Comparison of ENCODE assay signal across 20 cellular contexts in the genomic region with DNA sequence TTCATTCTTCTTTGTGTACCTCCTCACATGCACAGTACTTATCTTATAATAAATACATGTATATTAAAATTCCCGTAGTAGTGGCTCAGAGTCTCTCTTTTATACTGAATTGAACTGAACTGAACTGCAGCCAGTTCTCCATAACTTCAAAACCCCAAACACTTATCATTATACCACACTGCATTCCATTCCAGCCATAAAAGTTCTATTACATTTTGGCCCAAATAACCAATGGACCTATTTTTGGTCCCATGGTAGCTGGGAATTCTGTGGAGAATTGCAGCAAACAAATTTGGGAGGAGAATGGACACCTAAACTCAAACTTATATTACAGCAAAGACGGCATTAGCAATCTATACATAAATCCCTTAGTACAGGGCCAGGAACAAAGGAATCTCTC.
DNase-seq lines count a peak whose midpoint lies in the region; TF ChIP-seq lines count a peak whose summit lies in the region.
"Had no signal": no experiment of that assay in that cellular context is flagged by ENCODE, and none has a peak within 500 bp of the region (broad histone marks: within the 10 kb centered on the region; RNA-seq: fewer than 3 reads in every experiment).

No MANE protein-coding gene starts in this region.

- no peaks in the 10 kb centered on the region for H3K4me1 ChIP-seq in thyroid gland
- H3K4me1 ChIP-seq: BE2C, HAP-1, SJCRH30 had no signal

- no peaks in the 10 kb centered on the region for H3K9me3 ChIP-seq in thyroid gland
- H3K9me3 ChIP-seq: BE2C, HAP-1, MG63, SJCRH30 had no signal

- H3K27me3 ChIP-seq in thyroid gland = no peaks in the 10 kb centered on the region
- H3K27me3 ChIP-seq: BE2C, MG63, SJCRH30 had no signal

- TF ChIP-seq CTCF in thyroid gland (IDR thresholded peaks at IDR 0.05) = no peak

- no peak overlapping the region for H3K27ac ChIP-seq in thyroid gland
- H3K27ac ChIP-seq: SJCRH30 had no signal

- no peaks in the 10 kb centered on the region for H3K36me3 ChIP-seq in thyroid gland
- H3K36me3 ChIP-seq: BE2C, HAP-1, MG63, SJCRH30 had no signal

- intact Hi-C loops in thyroid gland (cut with DNase I) = no loop called here

- no peak overlapping the region for H3K4me3 ChIP-seq in thyroid gland (replicated peaks in 1 of 3)
- H3K4me3 ChIP-seq: HAP-1, MG63, SJCRH30 had no signal

- TF ChIP-seq POLR2A in thyroid gland (IDR thresholded peaks at IDR 0.05) = no peak

- 70 to 97% methylated on average over 2 of the region's 2 CpGs for WGBS in thyroid gland, 2 donors

- DNase-seq in AG20443 (ENCODE audit: low spot score) (peak; percentile 49), amniotic epithelial cell (ENCODE audit: low read depth) (peak; percentile 3), fibroblast of peridontal ligament (ENCODE audit: extremely low read depth) (peak; percentile 79), stromal cell of bone marrow (ENCODE audit: low read depth) (peak; percentile 7), RPMI8226 (no peak), thyroid gland (no peak)
- no peak for DNase-seq in activated T-cell treated with anti-CD3 and anti-CD28 coated beads, Interleukin-2, amount 50 U/mL, for 48 hours
- DNase-seq: BE2C, DMS153, DND-41, GOT3, IMR-90, KG1, MG63, NCI-H1694 treated with DMSO at 0.1 percent for 48 hours, NCI-H2107, NCI-H524 treated with DMSO at 0.1 percent for 48 hours, NCI-H774, SJCRH30 had no signal

Comparison
In these comparisons a context has a peak if more than half of its experiments do, and no peak if none do; other contexts are left out.
1. DNase-seq: peak in AG20443 (single experiment), amniotic epithelial cell (single experiment), fibroblast of peridontal ligament (single experiment) and stromal cell of bone marrow (single experiment); none in activated T-cell treated with anti-CD3 and anti-CD28 coated beads, Interleukin-2, amount 50 U/mL, for 48 hours (0 of 2), RPMI8226 (single experiment) and thyroid gland (0 of 2).